ENCODE assay signal across 8 cellular contexts in the genomic region with DNA sequence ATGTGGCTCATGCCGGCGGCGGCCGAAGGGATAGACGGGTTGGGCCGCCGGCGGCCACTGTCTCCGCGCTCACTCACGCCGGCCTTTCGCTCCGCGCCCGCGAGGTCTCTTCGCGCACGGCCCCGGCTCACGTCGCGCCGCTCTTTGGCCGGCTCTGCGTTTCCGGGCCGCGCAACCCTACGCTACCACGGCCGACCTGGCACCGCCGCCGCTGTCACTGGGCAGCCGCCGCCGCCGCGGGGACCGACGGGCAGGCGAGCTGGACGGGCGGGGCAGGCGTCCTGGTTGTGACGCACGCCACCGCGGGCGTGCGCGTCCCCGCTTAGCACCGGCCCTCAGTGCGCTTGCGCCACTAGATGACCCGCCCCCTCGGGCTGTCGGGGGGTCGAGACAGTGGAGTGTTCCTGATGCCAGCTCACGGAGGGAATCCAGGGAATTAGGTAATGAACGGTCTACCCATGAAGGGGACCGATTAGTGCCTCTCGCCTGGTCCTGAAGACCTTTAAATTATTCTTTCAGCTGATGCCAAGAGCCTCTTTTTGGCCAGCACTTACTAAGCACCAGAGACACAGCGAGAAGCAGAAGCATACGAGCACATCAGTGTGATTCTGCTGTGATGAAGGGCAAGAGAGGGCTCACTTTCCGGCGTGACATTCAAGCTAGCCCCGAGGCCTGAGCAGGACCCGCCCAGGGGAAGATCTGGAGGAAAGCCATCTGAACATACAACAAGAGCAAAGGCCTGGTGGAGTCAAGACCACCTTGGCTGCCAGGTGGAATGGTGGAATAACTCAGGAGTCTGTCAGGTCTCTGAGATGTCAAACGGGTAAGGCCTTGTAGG. TPM values are rescaled to one million over a fixed set of nuclear protein-coding genes. Genes with fewer than 3 reads are reported as not detected.
DNase-seq lines count a peak whose midpoint lies in the region; ATAC-seq, FAIRE-seq and TF ChIP-seq lines count a peak whose summit lies in the region.

PRKAR2A (minus strand) TSS at position 289 of the 838 bp plus-strand sequence; CDS start at position 11, 278 bp downstream.

- peak within 1 kb of the TSS; percentile 87 for H3K4me3 Mint-ChIP-seq in activated T-cell treated with anti-CD3 and anti-CD28 coated beads, Interleukin-2, amount 50 U/mL, for 24 hours

- no peak for FAIRE-seq in D721Med (lab: Jason Lieb, UNC)

- H3K4me2 ChIP-seq in PC-9: peak within 1 kb of the TSS; percentile 79

- H3K27me3 Mint-ChIP-seq in activated T-cell treated with anti-CD3 and anti-CD28 coated beads, Interleukin-2, amount 50 U/mL, for 24 hours: no peaks in the 10 kb centered on the region

- H2AFZ ChIP-seq in PC-9: peak within 1 kb of the TSS; percentile 93

- POLR2A ChIA-PET in PC-9 (lab: Charles Lee; ENCODE audit: unreplicated experiment): interaction anchor here (0.5 to 1.5 kb wide), 5 partner anchors 110 to 596 kb away, joined by 3 to 5 read pairs (median 3); partner anchors contain the start of gene IP6K2

- peaks cover 28% of the 10 kb centered on the region for H3K4me1 Mint-ChIP-seq in activated T-cell treated with anti-CD3 and anti-CD28 coated beads, Interleukin-2, amount 50 U/mL, for 24 hours (ENCODE audit: low read depth)

- CTCF ChIA-PET in PC-9 (lab: Charles Lee): interaction anchor here (0.7 to 0.9 kb wide), 2 partner anchors 17 to 82 kb away, joined by 3 to 6 read pairs; no protein-coding TSS in a partner anchor

- H4K20me1 ChIP-seq in PC-9 (ENCODE audit: insufficient read depth): no peaks in the 10 kb centered on the region

- H3K79me2 ChIP-seq in PC-9 (ENCODE audit: low read depth): peaks cover 18% of the 10 kb centered on the region

- H3K36me3 ChIP-seq in HUES64 (ENCODE audit: insufficient read depth, low read length): no peaks in the 10 kb centered on the region
- H3K36me3 ChIP-seq in PC-9 (ENCODE audit: low read depth): no peaks in the 10 kb centered on the region
- no peaks in the 10 kb centered on the region for H3K36me3 ChIP-seq in esophagus (ENCODE audit: control insufficient read depth in 2 of 2, insufficient read depth in 2 of 2, low read length in 1 of 2)
- no peaks in the 10 kb centered on the region for H3K36me3 ChIP-seq in mucosa of rectum (ENCODE audit: control insufficient read depth in 2 of 2, insufficient read depth in 2 of 2, low read length in 2 of 2)

- H3K9me3 ChIP-seq in HUES64 (ENCODE audit: insufficient read depth, low read depth, low read length) (no peaks in the 10 kb centered on the region), PC-9 (ENCODE audit: insufficient read depth, low read depth) (no peaks in the 10 kb centered on the region), esophagus (ENCODE audit: control insufficient read depth in 2 of 2, insufficient read depth in 1 of 2, low read depth in 1 of 2, low read length in 1 of 2) (no peaks in the 10 kb centered on the region), mucosa of rectum (ENCODE audit: control insufficient read depth in 2 of 2, low read length in 2 of 2) (no peaks in the 10 kb centered on the region)

- intact Hi-C loops in PC-9 (cut with micrococcal nuclease; ENCODE audit: unreplicated experiment): loop anchor here (2.0 kb wide), 1 partner anchor 51 kb away; the partner anchor contains the start of gene SLC25A20

- 5% methylated on average over 73 of the region's 73 CpGs for WGBS in HUES64
- 1% methylated on average over 69 to 73 of the region's 73 CpGs for WGBS in esophagus, 2 donors

- no peak for TF ChIP-seq CTCF in D721Med (IDR thresholded peaks at IDR 0.05; ENCODE audit: insufficient read depth, missing control alignments)
- no peak for TF ChIP-seq CTCF in PC-9 (conservative IDR thresholded peaks at IDR 0.05)

- H3K27ac ChIP-seq in HUES64 (ENCODE audit: low read depth, low read length) (peak within 1 kb of the TSS; percentile 35; the same call in 1 of the 2 replicates), PC-9 (peak within 1 kb of the TSS; percentile 54), esophagus (ENCODE audit: low read depth in 2 of 2, low read length in 1 of 2) (peak within 1 kb of the TSS; percentile 96), mucosa of rectum (ENCODE audit: low read depth in 2 of 2, low read length in 2 of 2) (peak within 1 kb of the TSS; percentile 94 to 95)

- H3K9ac ChIP-seq in HUES64 (ENCODE audit: low read depth, low read length) (peak within 1 kb of the TSS; percentile 56), mucosa of rectum (ENCODE audit: low read depth in 1 of 2, low read length in 2 of 2) (peak within 1 kb of the TSS; percentile 83 to 84)

- TSS peak; percentile 64 for BruUV-seq in PC-9 (replicated peaks; lab: Mats Ljungman, UMichigan)

- H3K4me1 ChIP-seq in HUES64 (ENCODE audit: insufficient read depth, low read length) (peaks cover 15% of the 10 kb centered on the region), PC-9 (replicated peaks; ENCODE audit: insufficient read depth) (peaks cover 12% of the 10 kb centered on the region), esophagus (ENCODE audit: control insufficient read depth in 2 of 2, insufficient read depth in 2 of 2, low read length in 1 of 2) (peaks cover 3 to 6% of the 10 kb centered on the region in 2 donors), mucosa of rectum (ENCODE audit: control insufficient read depth in 2 of 2, insufficient read depth in 2 of 2, low read length in 2 of 2) (peaks cover 16% of the 10 kb centered on the region in 2 donors)

- peak within 1 kb of the TSS; percentile 96 for H3K27ac Mint-ChIP-seq in activated T-cell treated with anti-CD3 and anti-CD28 coated beads, Interleukin-2, amount 50 U/mL, for 24 hours

- DNase-seq in D721Med (ENCODE audit: insufficient read length, low spot score): peak; percentile 91
- DNase-seq in PC-9: peak; percentile 66 to 90
- peak; percentile 90 for DNase-seq in activated T-cell treated with anti-CD3 and anti-CD28 coated beads, Interleukin-2, amount 50 U/mL, for 24 hours
- peak; percentile 79 for DNase-seq in stimulated activated CD8-positive, alpha-beta memory T cell treated with anti-CD3 and anti-CD28 coated beads, Interleukin-4, amount 100 ng/mL, for 24 hours (ENCODE audit: low read depth)

- H3K4me3 ChIP-seq in HUES64 (ENCODE audit: low read length) (peak within 1 kb of the TSS; percentile 71), PC-9 (peak within 1 kb of the TSS; percentile 85), esophagus (ENCODE audit: low read depth in 1 of 2, low read length in 2 of 2) (peak within 1 kb of the TSS; percentile 80 to 89), mucosa of rectum (ENCODE audit: low read length in 2 of 2) (peak within 1 kb of the TSS; percentile 90 to 96)

- ATAC-seq in GM21447 (IDR thresholded peaks at IDR 0.05; ENCODE audit: unreplicated experiment): peak; percentile 86

- H3K36me3 Mint-ChIP-seq in activated T-cell treated with anti-CD3 and anti-CD28 coated beads, Interleukin-2, amount 50 U/mL, for 24 hours (ENCODE audit: low read depth): peaks cover 16% of the 10 kb centered on the region

- H3K27me3 ChIP-seq in HUES64 (ENCODE audit: insufficient read depth, low read length) (peaks cover 9% of the 10 kb centered on the region), PC-9 (ENCODE audit: insufficient read depth, low read depth) (no peaks in the 10 kb centered on the region), esophagus (ENCODE audit: control insufficient read depth in 1 of 2, insufficient read depth in 2 of 2, low read length in 2 of 2) (no peaks in the 10 kb centered on the region), mucosa of rectum (ENCODE audit: control insufficient read depth in 2 of 2, insufficient read depth in 2 of 2, low read length in 2 of 2) (no peaks in the 10 kb centered on the region)

- H3K9me2 ChIP-seq in PC-9 (ENCODE audit: insufficient read depth): no peaks in the 10 kb centered on the region

- H3F3A ChIP-seq in PC-9 (ENCODE audit: insufficient read depth, low read depth): peaks cover 20% of the 10 kb centered on the region

- no peaks in the 10 kb centered on the region for H3K9me3 Mint-ChIP-seq in activated T-cell treated with anti-CD3 and anti-CD28 coated beads, Interleukin-2, amount 50 U/mL, for 24 hours

RNA-seq across cellular contexts. Expression of gene PRKAR2A, which starts in this region (rescaled TPM):
- polyA plus RNA-seq in HUES64 (2013, experiment 1 of 2): 15.3 TPM
- polyA plus RNA-seq in HUES64 (2013, experiment 2 of 2): 16.7 TPM
- total RNA-seq in PC-9 (2021): 54.2 and 78.9 TPM in 2 replicates
- 10 to 100 TPM in 1 of 2 donors, 1 to 10 TPM in 1; 7.2 to 11.3 TPM for polyA plus RNA-seq in esophagus

Comparison
In these comparisons a context has a peak if more than half of its experiments do, and no peak if none do; other contexts are left out.
1. Peak in every context shown above with its lines: DNase-seq, ATAC-seq, H3K4me3 ChIP-seq and H3K27ac ChIP-seq.
2. H3K27ac ChIP-seq: peak in every context shown above with its lines; median percentile 96 in esophagus; 94 in mucosa of rectum; 54 in PC-9; 35 in HUES64.